ENCODE assay signal across 1 cellular context in the genomic region with DNA sequence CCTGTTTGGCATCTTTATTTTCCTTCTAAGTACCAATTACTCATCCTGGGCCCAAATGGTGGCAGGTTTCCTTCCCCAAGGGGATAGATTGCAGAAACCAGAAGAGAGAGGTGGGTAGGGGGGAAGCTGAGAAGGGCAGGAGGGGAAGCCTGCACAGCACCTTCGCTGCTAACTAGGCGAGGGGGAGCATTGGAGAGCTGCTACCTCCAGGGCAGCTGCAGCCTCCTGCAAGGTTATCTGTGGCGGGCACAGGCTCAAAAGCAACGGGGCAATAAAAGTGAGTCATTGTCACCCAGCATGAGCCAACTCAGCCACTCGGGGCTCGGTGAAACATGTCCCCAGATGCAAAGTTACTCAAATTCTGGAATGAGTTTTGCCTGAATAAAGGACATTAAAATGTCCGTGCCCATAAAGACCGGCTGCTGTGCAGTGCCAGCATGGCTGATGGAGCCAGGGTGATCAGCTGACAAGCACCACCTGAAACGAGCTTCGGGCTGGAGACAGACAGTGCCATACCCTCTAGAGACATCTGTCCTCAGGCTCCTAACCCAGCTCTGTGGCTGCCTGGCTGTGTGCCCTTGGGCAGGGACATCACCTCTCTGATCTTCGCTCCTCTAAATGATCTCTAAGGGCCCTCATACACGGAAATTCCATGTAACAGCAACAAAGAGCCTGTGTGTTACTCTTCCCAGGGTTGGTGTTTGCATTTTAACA.
A peak's percentile ranks its signal among the peaks of the same experiment; 100 is the strongest.
TF ChIP-seq lines count a peak whose summit lies in the region.

No MANE protein-coding gene starts in this region.

TF ChIP-seq in GM12878, 131 proteins besides CTCF, POLR2A, EP300 and RAD21:
- TF ChIP-seq, protein P1, sequence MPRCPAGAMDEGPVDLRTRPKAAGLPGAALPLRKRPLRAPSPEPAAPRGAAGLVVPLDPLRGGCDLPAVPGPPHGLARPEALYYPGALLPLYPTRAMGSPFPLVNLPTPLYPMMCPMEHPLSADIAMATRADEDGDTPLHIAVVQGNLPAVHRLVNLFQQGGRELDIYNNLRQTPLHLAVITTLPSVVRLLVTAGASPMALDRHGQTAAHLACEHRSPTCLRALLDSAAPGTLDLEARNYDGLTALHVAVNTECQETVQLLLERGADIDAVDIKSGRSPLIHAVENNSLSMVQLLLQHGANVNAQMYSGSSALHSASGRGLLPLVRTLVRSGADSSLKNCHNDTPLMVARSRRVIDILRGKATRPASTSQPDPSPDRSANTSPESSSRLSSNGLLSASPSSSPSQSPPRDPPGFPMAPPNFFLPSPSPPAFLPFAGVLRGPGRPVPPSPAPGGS (IDR thresholded peaks at IDR 0.05; ENCODE audit: borderline replicate concordance, insufficient read depth, low read depth, low read length, poor library complexity, severe bottlenecking): peak; percentile 13
- TF ChIP-seq, protein P2, sequence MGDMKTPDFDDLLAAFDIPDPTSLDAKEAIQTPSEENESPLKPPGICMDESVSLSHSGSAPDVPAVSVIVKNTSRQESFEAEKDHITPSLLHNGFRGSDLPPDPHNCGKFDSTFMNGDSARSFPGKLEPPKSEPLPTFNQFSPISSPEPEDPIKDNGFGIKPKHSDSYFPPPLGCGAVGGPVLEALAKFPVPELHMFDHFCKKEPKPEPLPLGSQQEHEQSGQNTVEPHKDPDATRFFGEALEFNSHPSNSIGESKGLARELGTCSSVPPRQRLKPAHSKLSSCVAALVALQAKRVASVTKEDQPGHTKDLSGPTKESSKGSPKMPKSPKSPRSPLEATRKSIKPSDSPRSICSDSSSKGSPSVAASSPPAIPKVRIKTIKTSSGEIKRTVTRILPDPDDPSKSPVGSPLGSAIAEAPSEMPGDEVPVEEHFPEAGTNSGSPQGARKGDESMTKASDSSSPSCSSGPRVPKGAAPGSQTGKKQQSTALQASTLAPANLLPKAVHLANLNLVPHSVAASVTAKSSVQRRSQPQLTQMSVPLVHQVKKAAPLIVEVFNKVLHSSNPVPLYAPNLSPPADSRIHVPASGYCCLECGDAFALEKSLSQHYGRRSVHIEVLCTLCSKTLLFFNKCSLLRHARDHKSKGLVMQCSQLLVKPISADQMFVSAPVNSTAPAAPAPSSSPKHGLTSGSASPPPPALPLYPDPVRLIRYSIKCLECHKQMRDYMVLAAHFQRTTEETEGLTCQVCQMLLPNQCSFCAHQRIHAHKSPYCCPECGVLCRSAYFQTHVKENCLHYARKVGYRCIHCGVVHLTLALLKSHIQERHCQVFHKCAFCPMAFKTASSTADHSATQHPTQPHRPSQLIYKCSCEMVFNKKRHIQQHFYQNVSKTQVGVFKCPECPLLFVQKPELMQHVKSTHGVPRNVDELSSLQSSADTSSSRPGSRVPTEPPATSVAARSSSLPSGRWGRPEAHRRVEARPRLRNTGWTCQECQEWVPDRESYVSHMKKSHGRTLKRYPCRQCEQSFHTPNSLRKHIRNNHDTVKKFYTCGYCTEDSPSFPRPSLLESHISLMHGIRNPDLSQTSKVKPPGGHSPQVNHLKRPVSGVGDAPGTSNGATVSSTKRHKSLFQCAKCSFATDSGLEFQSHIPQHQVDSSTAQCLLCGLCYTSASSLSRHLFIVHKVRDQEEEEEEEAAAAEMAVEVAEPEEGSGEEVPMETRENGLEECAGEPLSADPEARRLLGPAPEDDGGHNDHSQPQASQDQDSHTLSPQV (IDR thresholded peaks at IDR 0.05): no peak
